34 cellular contexts compared by ENCODE assay signal in the genomic region with DNA sequence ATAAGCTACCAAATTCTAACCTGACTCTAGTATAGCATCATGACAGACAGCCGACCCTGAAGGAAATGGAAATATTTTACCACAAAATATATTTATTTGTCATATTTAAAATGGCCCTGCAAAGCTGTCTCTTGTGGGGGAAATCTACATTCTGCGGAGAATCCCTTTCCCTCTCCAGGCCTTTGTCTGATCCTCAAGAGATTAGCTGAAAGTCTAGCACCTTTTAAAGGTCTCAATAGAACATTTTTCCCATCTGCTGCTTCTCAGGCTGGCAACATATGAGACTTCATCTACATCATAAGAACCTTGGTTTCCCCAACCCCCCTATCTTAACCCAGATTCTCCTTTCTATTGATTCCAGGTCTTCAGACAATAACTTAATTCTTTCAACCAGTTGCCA. TPM values are rescaled to one million over a fixed set of nuclear protein-coding genes. Genes with fewer than 3 reads are reported as not detected.
"Had no signal": no experiment of that assay in that cellular context is flagged by ENCODE, and none has a peak within 500 bp of the region (broad histone marks: within the 10 kb centered on the region; RNA-seq: fewer than 3 reads in every experiment).

No MANE protein-coding gene starts in this region.

- FAIRE-seq: urothelium cell line had no signal

- H3K36me3 Mint-ChIP-seq: stimulated activated effector memory CD8-positive, alpha-beta T cell treated with anti-CD3 and anti-CD28 coated beads, Interleukin-12 subunit alpha, Interleukin-12 subunit beta, amount 100 ng/mL, for 72 hours; stimulated activated memory B cell treated with anti-CD40 and anti-IgM and Interleukin-4, amounts not matched to agents 10 μg/mL and 1 μg/mL and 100 μg/mL, for 72 hours; stimulated activated naive B cell treated with anti-CD40 and anti-IgM and Interleukin-4, amounts not matched to agents 10 μg/mL and 1 μg/mL and 100 μg/mL, for 72 hours; type B pancreatic cell had no signal

- H3K27ac Mint-ChIP-seq: stimulated activated effector memory CD8-positive, alpha-beta T cell treated with anti-CD3 and anti-CD28 coated beads, Interleukin-12 subunit alpha, Interleukin-12 subunit beta, amount 100 ng/mL, for 72 hours; stimulated activated memory B cell treated with anti-CD40 and anti-IgM and Interleukin-4, amounts not matched to agents 10 μg/mL and 1 μg/mL and 100 μg/mL, for 72 hours; stimulated activated naive B cell treated with anti-CD40 and anti-IgM and Interleukin-4, amounts not matched to agents 10 μg/mL and 1 μg/mL and 100 μg/mL, for 72 hours; stimulated activated naive CD8-positive, alpha-beta T cell treated with anti-CD3 and anti-CD28 coated beads, Interleukin-15, Interleukin-2, amounts not matched to agents 100 ng/mL and 50 ng/mL, for 24 hours; type B pancreatic cell had no signal

- H3K27me3 Mint-ChIP-seq: stimulated activated memory B cell treated with anti-CD40 and anti-IgM and Interleukin-4, amounts not matched to agents 10 μg/mL and 1 μg/mL and 100 μg/mL, for 72 hours; stimulated activated naive B cell treated with anti-CD40 and anti-IgM and Interleukin-4, amounts not matched to agents 10 μg/mL and 1 μg/mL and 100 μg/mL, for 72 hours; stimulated activated naive CD8-positive, alpha-beta T cell treated with anti-CD3 and anti-CD28 coated beads, Interleukin-15, amount 100 ng/mL, for 72 hours; stimulated activated naive CD8-positive, alpha-beta T cell treated with anti-CD3 and anti-CD28 coated beads, Interleukin-15, Interleukin-2, amounts not matched to agents 100 ng/mL and 50 ng/mL, for 24 hours; type B pancreatic cell had no signal

- H3K36me3 ChIP-seq: stomach, suprapubic skin, thoracic aorta, thyroid gland, tibial artery, tibial nerve, transverse colon, upper lobe of left lung, upper lobe of right lung, uterus, vagina had no signal

- H3K9me3 Mint-ChIP-seq: stimulated activated memory B cell treated with anti-CD40 and anti-IgM and Interleukin-4, amounts not matched to agents 10 μg/mL and 1 μg/mL and 100 μg/mL, for 72 hours; stimulated activated naive B cell treated with anti-CD40 and anti-IgM and Interleukin-4, amounts not matched to agents 10 μg/mL and 1 μg/mL and 100 μg/mL, for 72 hours; stimulated activated naive CD8-positive, alpha-beta T cell treated with anti-CD3 and anti-CD28 coated beads, Interleukin-15, amount 100 ng/mL, for 72 hours; stimulated activated naive CD8-positive, alpha-beta T cell treated with anti-CD3 and anti-CD28 coated beads, Interleukin-15, Interleukin-2, amounts not matched to agents 100 ng/mL and 50 ng/mL, for 24 hours had no signal

- H3K4me1 ChIP-seq: stomach, suprapubic skin, testis, tibial artery, tibial nerve, transverse colon, upper lobe of left lung, upper lobe of right lung, uterus, vagina had no signal

- H3K4me1 Mint-ChIP-seq: stimulated activated effector memory CD8-positive, alpha-beta T cell treated with anti-CD3 and anti-CD28 coated beads, Interleukin-12 subunit alpha, Interleukin-12 subunit beta, amount 100 ng/mL, for 72 hours; stimulated activated memory B cell treated with anti-CD40 and anti-IgM and Interleukin-4, amounts not matched to agents 10 μg/mL and 1 μg/mL and 100 μg/mL, for 72 hours; stimulated activated naive CD8-positive, alpha-beta T cell treated with anti-CD3 and anti-CD28 coated beads, Interleukin-15, amount 100 ng/mL, for 72 hours had no signal

- H3K4me3 Mint-ChIP-seq: stimulated activated effector memory CD8-positive, alpha-beta T cell treated with anti-CD3 and anti-CD28 coated beads, Interleukin-12 subunit alpha, Interleukin-12 subunit beta, amount 100 ng/mL, for 72 hours; stimulated activated memory B cell treated with anti-CD40 and anti-IgM and Interleukin-4, amounts not matched to agents 10 μg/mL and 1 μg/mL and 100 μg/mL, for 72 hours; stimulated activated naive B cell treated with anti-CD40 and anti-IgM and Interleukin-4, amounts not matched to agents 10 μg/mL and 1 μg/mL and 100 μg/mL, for 72 hours; stimulated activated naive CD8-positive, alpha-beta T cell treated with anti-CD3 and anti-CD28 coated beads, Interleukin-15, amount 100 ng/mL, for 72 hours; stimulated activated naive CD8-positive, alpha-beta T cell treated with anti-CD3 and anti-CD28 coated beads, Interleukin-15, Interleukin-2, amounts not matched to agents 100 ng/mL and 50 ng/mL, for 24 hours; type B pancreatic cell had no signal

- DNase-seq: stimulated activated CD4-positive, alpha-beta T cell treated with anti-CD3 and anti-CD28 coated beads, Interleukin-2, amount 100 ng/mL, for 48 hours; stimulated activated CD4-positive, alpha-beta T cell treated with anti-CD3 and anti-CD28 coated beads, Interleukin-4, amount 100 ng/mL, for 1 hour; stimulated activated CD4-positive, alpha-beta T cell treated with anti-CD3 and anti-CD28 coated beads, Interleukin-4, amount 100 ng/mL, for 24 hours; stimulated activated CD4-positive, alpha-beta T cell treated with anti-CD3 and anti-CD28 coated beads, Interleukin-4, amount 100 ng/mL, for 4 hours; stimulated activated CD8-positive, alpha-beta memory T cell treated with anti-CD3 and anti-CD28 coated beads, Interleukin-4, amount 100 ng/mL, for 48 hours; stimulated activated naive B cell treated with anti-CD40 and anti-IgM and Interleukin-4, amounts not matched to agents 10 μg/mL and 1 μg/mL and 100 μg/mL, for 72 hours; stimulated activated naive CD4-positive, alpha-beta T cell; stimulated activated naive CD4-positive, alpha-beta T cell treated with Interleukin-2 at 50 U/mL for 16 hours; stimulated activated naive CD8-positive, alpha-beta T cell treated with anti-CD3 and anti-CD28 coated beads, Interleukin-15, amount 100 ng/mL, for 72 hours; stimulated activated naive CD8-positive, alpha-beta T cell treated with anti-CD3 and anti-CD28 coated beads, Interleukin-15, Interleukin-2, amounts not matched to agents 100 U/mL and 50 U/mL, for 24 hours; stomach; substantia nigra; testis; thyroid gland; tibial artery; transverse colon; trophoblast cell; upper lobe of left lung; upper lobe of right lung; uterus had no signal

- H3K4me3 ChIP-seq: stomach, suprapubic skin, testis, thoracic aorta, thyroid gland, tibial artery, tibial nerve, transverse colon, upper lobe of left lung, upper lobe of right lung, uterus, vagina had no signal

- H3K27ac ChIP-seq: stomach, suprapubic skin, testis, thoracic aorta, tibial artery, tibial nerve, transverse colon, upper lobe of left lung, upper lobe of right lung, uterus, vagina had no signal

- H3K27me3 ChIP-seq: stomach, suprapubic skin, testis, thyroid gland, tibial artery, tibial nerve, transverse colon, upper lobe of left lung, upper lobe of right lung, uterus, vagina had no signal

- ATAC-seq: stimulated activated effector memory CD8-positive, alpha-beta T cell treated with anti-CD3 and anti-CD28 coated beads, Interleukin-12 subunit alpha, Interleukin-12 subunit beta, amount 100 ng/mL, for 72 hours; stimulated activated memory B cell treated with anti-CD40 and anti-IgM and Interleukin-4, amounts not matched to agents 10 μg/mL and 1 μg/mL and 100 μg/mL, for 72 hours; stimulated activated naive B cell treated with anti-CD40 and anti-IgM and Interleukin-4, amounts not matched to agents 10 μg/mL and 1 μg/mL and 100 μg/mL, for 72 hours; stimulated activated naive CD8-positive, alpha-beta T cell treated with anti-CD3 and anti-CD28 coated beads, Interleukin-15, amount 100 ng/mL, for 72 hours; stimulated activated naive CD8-positive, alpha-beta T cell treated with anti-CD3 and anti-CD28 coated beads, Interleukin-15, Interleukin-2, amounts not matched to agents 100 U/mL and 50 U/mL, for 24 hours; upper lobe of right lung had no signal

RNA-seq across cellular contexts. Expression of a gene that starts 1.7 kb away (rescaled TPM):
- total RNA-seq: stomach, subcutaneous adipose tissue, suprapubic skin, temporal lobe, testis, thoracic aorta, tibial nerve, transverse colon, upper lobe of left lung, upper lobe of right lung, ureter, urinary bladder, uterus, vagina had no signal
- polyA plus RNA-seq: stomach, thymus, urinary bladder had no signal

RNA-seq across cellular contexts. Expression of a gene that starts 19.5 kb away (rescaled TPM):
- total RNA-seq: stomach, subcutaneous adipose tissue, suprapubic skin, temporal lobe, thoracic aorta, thyroid gland, tibial nerve, transverse colon, upper lobe of left lung, upper lobe of right lung, ureter, urinary bladder, uterus, vagina had no signal
- polyA plus RNA-seq: stomach, thymus, urinary bladder had no signal

RNA-seq across cellular contexts. Expression of a gene that starts 52.0 kb away (rescaled TPM):
- total RNA-seq: thoracic aorta, ureter had no signal
